26 cellular contexts compared by ENCODE assay signal in genomic region chr4:3134201-3134600, GRCh38. TPM values are rescaled to one million over a fixed set of nuclear protein-coding genes. Genes with fewer than 3 reads are reported as not detected.
"Had no signal": no experiment of that assay in that cellular context is flagged by ENCODE, and none has a peak within 500 bp of the region (broad histone marks: within the 10 kb centered on the region; RNA-seq: fewer than 3 reads in every experiment).

No MANE protein-coding gene starts in this region.

- DNase-seq: central memory CD4-positive, alpha-beta T cell; cortex of kidney; dorsolateral prefrontal cortex; effector memory CD4-positive, alpha-beta T cell; esophagus squamous epithelium; foreskin fibroblast; kidney; left cardiac atrium; left ventricle myocardium superior; mesendoderm; naive B cell; nephron progenitor cell; posterior cingulate gyrus; sigmoid colon; stimulated activated CD4-positive, alpha-beta T cell treated with anti-CD3 and anti-CD28 coated beads, Interleukin-2, amount 100 ng/mL, for 24 hours; stimulated activated CD4-positive, alpha-beta T cell treated with anti-CD3 and anti-CD28 coated beads, Interleukin-4, amount 100 ng/mL, for 4 hours; stimulated activated naive CD4-positive, alpha-beta T cell treated with Interleukin-2 at 50 U/mL for 16 hours; tibial artery; upper lobe of left lung had no signal

- H3K4me3 Mint-ChIP-seq: naive B cell, nephron progenitor cell had no signal

- H3K27me3 ChIP-seq: dorsolateral prefrontal cortex, esophagus squamous epithelium, neutrophil, sigmoid colon, suprapubic skin, tibial artery, upper lobe of left lung had no signal

- H3K4me3 ChIP-seq: dorsolateral prefrontal cortex, esophagus squamous epithelium, lung, sigmoid colon, skin epidermis, suprapubic skin, tibial artery, upper lobe of left lung had no signal

- ATAC-seq: left cardiac atrium, left ventricle myocardium superior had no signal

- H3K9me3 ChIP-seq: esophagus squamous epithelium, neutrophil, sigmoid colon, suprapubic skin, tibial artery, upper lobe of left lung had no signal

- H3K27me3 Mint-ChIP-seq: naive B cell had no signal

- H3K4me1 Mint-ChIP-seq: nephron progenitor cell had no signal

- H3K27ac ChIP-seq: epithelial cell of prostate, neutrophil, skin epidermis, suprapubic skin had no signal

- H3K4me1 ChIP-seq: suprapubic skin had no signal

- H3K9me3 Mint-ChIP-seq: naive B cell, nephron progenitor cell had no signal

RNA-seq across cellular contexts. Expression of gene HTT-AS, which starts 59.9 kb away (rescaled TPM):
- total RNA-seq: esophagus squamous epithelium, kidney, left cardiac atrium, left ventricle myocardium superior, lung, osteoblast, pulmonary artery endothelial cell, sigmoid colon, suprapubic skin, upper lobe of left lung had no signal
- polyA plus RNA-seq: lung, sigmoid colon had no signal
